14 cellular contexts compared by ENCODE assay signal in the genomic region with DNA sequence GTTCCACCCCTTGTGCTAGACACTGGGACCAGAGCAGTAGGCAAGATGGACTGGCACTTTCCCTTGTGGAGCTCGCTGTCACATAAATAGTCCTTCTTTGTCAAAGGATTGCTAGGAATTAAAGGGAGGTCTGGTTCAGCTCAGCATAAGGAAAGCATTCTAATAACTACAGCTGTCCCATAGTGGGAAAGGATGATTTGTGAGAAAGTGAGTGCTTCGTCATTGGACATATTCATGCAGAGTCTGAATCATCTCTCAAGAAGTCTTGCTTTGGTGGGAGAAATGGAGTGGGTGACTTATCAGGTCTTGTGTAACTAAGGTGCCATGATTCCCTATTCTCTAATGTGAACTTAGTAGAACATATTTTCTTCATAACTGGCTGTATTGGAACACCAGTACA. TPM values are rescaled to one million over a fixed set of nuclear protein-coding genes. Genes with fewer than 3 reads are reported as not detected.
DNase-seq lines count a peak whose midpoint lies in the region; ATAC-seq and TF ChIP-seq lines count a peak whose summit lies in the region.
"Had no signal": no experiment of that assay in that cellular context is flagged by ENCODE, and none has a peak within 500 bp of the region (broad histone marks: within the 10 kb centered on the region; RNA-seq: fewer than 3 reads in every experiment).

No MANE protein-coding gene starts in this region.

- H4K20me1 ChIP-seq in HCT116 (ENCODE audit: insufficient read depth) (no peaks in the 10 kb centered on the region), H9 (ENCODE audit: control insufficient read depth, insufficient read depth, insufficient read length) (no peaks in the 10 kb centered on the region)

- peaks cover 32 to 85% of the 10 kb centered on the region in 2 experiments for H3K4me1 ChIP-seq in HCT116 (ENCODE audit: control insufficient read depth in 1 of 2, insufficient read depth in 2 of 2, low read length in 2 of 2)
- H3K4me1 ChIP-seq in subcutaneous abdominal adipose tissue (ENCODE audit: control insufficient read depth in 5 of 5, insufficient read depth in 5 of 5, low read length in 5 of 5), result peaks cover 7 to 71% (median 66%) of the 10 kb centered on the region in 5 donors
- H3K4me1 ChIP-seq in H9 (ENCODE audit: insufficient read depth, low read length), result no peaks in the 10 kb centered on the region

- no peak overlapping the region for H2BK5ac ChIP-seq in H9 (ENCODE audit: insufficient read length, low read length)

- DNase-seq in HCT116 (ENCODE audit: low read depth, low spot score), result no peak
- DNase-seq in RPMI7951 (ENCODE audit: low read depth), result peak; percentile 71
- DNase-seq in fibroblast of peridontal ligament (ENCODE audit: extremely low read depth), result peak; percentile 90
- no peak for DNase-seq in H9
- no peak for DNase-seq in GOT3 (lab: John Stamatoyannopoulos, UW)
- no peak for DNase-seq in epidermal melanocyte (ENCODE audit: insufficient read length, low spot score)
- no peak for DNase-seq in NCI-H2029 (lab: John Stamatoyannopoulos, UW)
- DNase-seq: activated CD4-positive, alpha-beta T cell treated with anti-CD3 and anti-CD28 coated beads, Interleukin-2, amount 50 U/mL, for 48 hours; activated naive CD4-positive, alpha-beta T cell treated with anti-CD3 and anti-CD28 coated beads, Interleukin-2, amount 10 ng/mL, durations not matched to agents 7 days and 5 days; DMS79; effector CD8-positive, alpha-beta T cell; NCI-H1092 treated with DMSO at 0.1 percent for 48 hours; NCI-H524 treated with DMSO at 0.1 percent for 48 hours had no signal

- TF ChIP-seq POLR2A in HCT116 (IDR thresholded peaks at IDR 0.05; ENCODE audit: borderline replicate concordance, extremely low read depth, insufficient read depth, insufficient read length), result no peak

- H2BK20ac ChIP-seq in H9 (ENCODE audit: low read depth, low read length, poor library complexity, severe bottlenecking), result no peak overlapping the region

- H3K4me3 Mint-ChIP-seq in H9, result no peak overlapping the region
- H3K4me3 Mint-ChIP-seq: activated naive CD4-positive, alpha-beta T cell treated with anti-CD3 and anti-CD28 coated beads, Interleukin-2, amount 10 ng/mL, durations not matched to agents 7 days and 5 days had no signal

- no peak overlapping the region for H3K56ac ChIP-seq in H9 (ENCODE audit: insufficient read length, low read depth, low read length)

- no TSS peak for BruUV-seq in HCT116 (replicated peaks; lab: Mats Ljungman, UMichigan)

- intact Hi-C loops in HCT116 (cut with micrococcal nuclease), result loop anchor here (5.0 kb wide), 1 partner anchor 111 kb away; no protein-coding TSS in a partner anchor

- H3K23ac ChIP-seq in H9 (ENCODE audit: insufficient read length, low read depth, low read length), result no peak overlapping the region

- no peaks in the 10 kb centered on the region for H3K4me1 Mint-ChIP-seq in H9
- H3K4me1 Mint-ChIP-seq: activated naive CD4-positive, alpha-beta T cell treated with anti-CD3 and anti-CD28 coated beads, Interleukin-2, amount 10 ng/mL, durations not matched to agents 7 days and 5 days had no signal

- H3K14ac ChIP-seq in H9 (ENCODE audit: insufficient read depth, low read length), result no peak overlapping the region

- no peaks in the 10 kb centered on the region for H3K36me3 Mint-ChIP-seq in H9 (ENCODE audit: insufficient read depth in 1 of 3, low read depth in 3 of 3)
- H3K36me3 Mint-ChIP-seq: activated naive CD4-positive, alpha-beta T cell treated with anti-CD3 and anti-CD28 coated beads, Interleukin-2, amount 10 ng/mL, durations not matched to agents 7 days and 5 days had no signal

- H4K8ac ChIP-seq in H9 (replicated peaks; ENCODE audit: insufficient read length, low read depth, low read length), result no peak overlapping the region

- no peak overlapping the region for H3K4ac ChIP-seq in H9 (ENCODE audit: low read depth, low read length)

- H3K23me2 ChIP-seq in H9 (ENCODE audit: insufficient read length, low read depth, low read length, poor library complexity, severe bottlenecking), result no peaks in the 10 kb centered on the region

- H3K9ac ChIP-seq in HCT116 (ENCODE audit: low read length) (no peak overlapping the region), subcutaneous abdominal adipose tissue (ENCODE audit: low read length in 5 of 5) (peak overlapping the region in 2 of 5 donors; percentile 29 to 45), H9 (ENCODE audit: extremely low read depth, insufficient read length, low read length) (no peak overlapping the region)

- H3K27me3 Mint-ChIP-seq in H9 (ENCODE audit: low read depth), result peaks cover 17% of the 10 kb centered on the region; the same call in 1 of the 2 replicates

- no peak overlapping the region for H2BK120ac ChIP-seq in H9 (ENCODE audit: low read depth, low read length, poor library complexity, severe bottlenecking)

- H4K5ac ChIP-seq in H9 (ENCODE audit: insufficient read length, low read depth, low read length), result no peak overlapping the region

- ATAC-seq in HCT116, result no peak

- H3K9me3 ChIP-seq in HCT116 (ENCODE audit: control insufficient read depth in 1 of 2, insufficient read depth in 1 of 2, low read depth in 1 of 2, low read length in 2 of 2), result no peaks in the 10 kb centered on the region
- H3K9me3 ChIP-seq in subcutaneous abdominal adipose tissue (ENCODE audit: control insufficient read depth in 5 of 5, low read length in 5 of 5), result no peaks in the 10 kb centered on the region
- no peaks in the 10 kb centered on the region for H3K9me3 ChIP-seq in H9 (ENCODE audit: control insufficient read depth, low read depth, low read length)

- H4K91ac ChIP-seq in H9 (ENCODE audit: insufficient read length, low read depth, low read length), result no peak overlapping the region

- H3K27ac ChIP-seq in HCT116 (ENCODE audit: low read depth, low read length), result no peak overlapping the region
- H3K27ac ChIP-seq in subcutaneous abdominal adipose tissue (ENCODE audit: low read depth, low read length), result peak overlapping the region; percentile 91
- no peak overlapping the region for H3K27ac ChIP-seq in H9 (ENCODE audit: insufficient read length, low read depth, low read length)

- H3K79me2 ChIP-seq in HCT116 (ENCODE audit: insufficient read depth, low read length) (peaks cover 19% of the 10 kb centered on the region), H9 (ENCODE audit: insufficient read depth, low read length) (no peaks in the 10 kb centered on the region)

- no peak overlapping the region for H2AFZ ChIP-seq in HCT116 (ENCODE audit: low read depth, low read length, poor library complexity, severe bottlenecking)
- H2AFZ ChIP-seq in H9 (ENCODE audit: low read length), result no peak overlapping the region

- RAD21 ChIA-PET in HCT116 (lab: Charles Lee; ENCODE audit: low non-redundant PET in 1 of 2, low total read pairs in 2 of 2, uncharacterized antibody in 2 of 2, unreplicated experiment in 2 of 2), result no interaction called here

- H3K9me2 ChIP-seq in HCT116 (ENCODE audit: insufficient read depth), result no peaks in the 10 kb centered on the region

- TF ChIP-seq RAD21 in HCT116 (IDR thresholded peaks at IDR 0.05; ENCODE audit: low read depth), result no peak

- no peak overlapping the region for H3K4me3 ChIP-seq in HCT116 (replicated peaks in 1 of 2; ENCODE audit: low read depth in 1 of 2, low read length in 2 of 2)
- no peak overlapping the region for H3K4me3 ChIP-seq in subcutaneous abdominal adipose tissue (ENCODE audit: low read depth in 1 of 5, low read length in 5 of 5)

- TF ChIP-seq CTCF in HCT116 (IDR thresholded peaks at IDR 0.05 in 2 of 3, conservative IDR thresholded peaks at IDR 0.05 in 1 of 3; ENCODE audit: borderline replicate concordance in 1 of 3, insufficient read depth in 1 of 3, low read depth in 2 of 3, low read length in 2 of 3) (no peak), H9 (conservative IDR thresholded peaks at IDR 0.05) (no peak)

- no peaks in the 10 kb centered on the region for H3K36me3 ChIP-seq in HCT116 (ENCODE audit: control insufficient read depth in 1 of 2, insufficient read depth in 2 of 2, low read length in 2 of 2)
- peaks cover 6 to 23% (median 13%) of the 10 kb centered on the region in 5 donors for H3K36me3 ChIP-seq in subcutaneous abdominal adipose tissue (ENCODE audit: control insufficient read depth in 5 of 5, insufficient read depth in 5 of 5, low read length in 5 of 5)

- CTCF ChIA-PET in HCT116 (lab: Charles Lee), result no interaction called here

- POLR2A ChIA-PET in HCT116 (lab: Charles Lee), result no interaction called here

- H3K79me1 ChIP-seq in H9 (ENCODE audit: insufficient read depth, low read depth, low read length, poor library complexity, severe bottlenecking), result no peaks in the 10 kb centered on the region

- no peak overlapping the region for H2BK12ac ChIP-seq in H9 (ENCODE audit: insufficient read length, low read depth, low read length)

- no peak overlapping the region for H3K27ac Mint-ChIP-seq in H9
- H3K27ac Mint-ChIP-seq: activated naive CD4-positive, alpha-beta T cell treated with anti-CD3 and anti-CD28 coated beads, Interleukin-2, amount 10 ng/mL, durations not matched to agents 7 days and 5 days had no signal

- no peak overlapping the region for H2AK5ac ChIP-seq in H9 (ENCODE audit: insufficient read length, low read length)

- H3K9me3 Mint-ChIP-seq in H9, result no peaks in the 10 kb centered on the region
- H3K9me3 Mint-ChIP-seq: activated naive CD4-positive, alpha-beta T cell treated with anti-CD3 and anti-CD28 coated beads, Interleukin-2, amount 10 ng/mL, durations not matched to agents 7 days and 5 days had no signal

- no CpG with 5 or more reads among the region's 2 CpGs for WGBS in H9 (ENCODE audit: extremely low coverage, insufficient read length, low lambda C conversion rate)

- H3K27me3 ChIP-seq in HCT116 (ENCODE audit: insufficient read depth, low read length) (no peaks in the 10 kb centered on the region), subcutaneous abdominal adipose tissue (ENCODE audit: control insufficient read depth in 5 of 5, insufficient read depth in 4 of 5, low read length in 5 of 5) (no peaks in the 10 kb centered on the region), H9 (ENCODE audit: insufficient read depth, low read length) (no peaks in the 10 kb centered on the region)

- H2BK15ac ChIP-seq in H9 (ENCODE audit: low read depth, low read length), result no peak overlapping the region

- no peak overlapping the region for H3K18ac ChIP-seq in H9 (ENCODE audit: insufficient read length, low read depth, low read length)

- no peak overlapping the region for H3T11ph ChIP-seq in H9 (ENCODE audit: low read length)

- peak overlapping the region; percentile 22 for H3K4me2 ChIP-seq in HCT116 (ENCODE audit: low read length)
- H3K4me2 ChIP-seq in H9 (ENCODE audit: insufficient read depth, insufficient read length, low read length), result no peak overlapping the region

TF ChIP-seq in HCT116, 20 proteins besides CTCF, POLR2A, EP300 and RAD21 (continues in another document):
- TF ChIP-seq CBX3 (IDR thresholded peaks at IDR 0.05; ENCODE audit: low read depth) (no peak), EGR1 (IDR thresholded peaks at IDR 0.05; ENCODE audit: low read depth) (no peak)

RNA-seq across cellular contexts. Expression of a gene that starts 14.7 kb away (rescaled TPM):
- total RNA-seq in HCT116 (2021; ENCODE audit: unreplicated experiment) (71.6 TPM), H9 (2021) (0.42 TPM in 1 of 2 replicates, not detected in the other)
- 40.4 and 42.9 TPM in 2 replicates for polyA plus RNA-seq in HCT116 (2012)
- total RNA-seq in RPMI7951 (2014; rRNA removed; shearing (Covaris generic)), result 7.8 and 8.1 TPM in 2 replicates

Comparison
In these comparisons a context has a peak if more than half of its experiments do, and no peak if none do; other contexts are left out.
1. DNase-seq: peak in RPMI7951 (single experiment) and fibroblast of peridontal ligament (single experiment); none in HCT116 (single experiment), H9 (single experiment), GOT3 (single experiment), epidermal melanocyte (single experiment) and NCI-H2029 (single experiment).